Comparison of ENCODE assay signal across 11 cellular contexts in genomic region chr21:34812510-34813265, GRCh38.
DNase-seq lines count a peak whose midpoint lies in the region; ATAC-seq lines count a peak whose summit lies in the region.
"Had no signal": no experiment of that assay in that cellular context is flagged by ENCODE, and none has a peak within 500 bp of the region (broad histone marks: within the 10 kb centered on the region; RNA-seq: fewer than 3 reads in every experiment).

No MANE protein-coding gene starts in this region.

- peaks cover 76% of the 10 kb centered on the region for H3K4me1 Mint-ChIP-seq in activated naive CD8-positive, alpha-beta T cell treated with anti-CD3 and anti-CD28 coated beads, Interleukin-2, amount 50 U/mL, for 24 hours

- no peak for ATAC-seq in activated naive CD8-positive, alpha-beta T cell treated with anti-CD3 and anti-CD28 coated beads, Interleukin-2, amount 50 U/mL, for 24 hours
- no peak for ATAC-seq in stimulated activated naive CD8-positive, alpha-beta T cell treated with anti-CD3 and anti-CD28 coated beads, Interleukin-15, Interleukin-2, amounts not matched to agents 100 U/mL and 50 U/mL, for 24 hours
- no peak for ATAC-seq in HG03520 (IDR thresholded peaks at IDR 0.05; ENCODE audit: unreplicated experiment)

- no peaks in the 10 kb centered on the region for H3K9me3 Mint-ChIP-seq in activated naive CD8-positive, alpha-beta T cell treated with anti-CD3 and anti-CD28 coated beads, Interleukin-2, amount 50 U/mL, for 24 hours
- H3K9me3 Mint-ChIP-seq: neural crest cell had no signal

- H3K27ac Mint-ChIP-seq in activated naive CD8-positive, alpha-beta T cell treated with anti-CD3 and anti-CD28 coated beads, Interleukin-2, amount 50 U/mL, for 24 hours, result peak overlapping the region; percentile 55

- no peaks in the 10 kb centered on the region for H3K27me3 Mint-ChIP-seq in activated naive CD8-positive, alpha-beta T cell treated with anti-CD3 and anti-CD28 coated beads, Interleukin-2, amount 50 U/mL, for 24 hours

- DNase-seq in AG20443 (ENCODE audit: low spot score), result peak; percentile 54
- DNase-seq in HT1080 (ENCODE audit: low read depth), result peak; percentile 90
- no peak for DNase-seq in activated naive CD8-positive, alpha-beta T cell treated with anti-CD3 and anti-CD28 coated beads, Interleukin-2, amount 50 U/mL, for 24 hours
- peak; percentile 68 for DNase-seq in kidney glomerular epithelial cell (lab: John Stamatoyannopoulos, UW)
- no peak for DNase-seq in cortex of kidney (lab: John Stamatoyannopoulos, UW)
- DNase-seq in stimulated activated naive CD8-positive, alpha-beta T cell treated with anti-CD3 and anti-CD28 coated beads, Interleukin-15, Interleukin-2, amounts not matched to agents 100 U/mL and 50 U/mL, for 24 hours, result no peak
- DNase-seq in hypothalamus (lab: John Stamatoyannopoulos, UW), result no peak
- DNase-seq: glutamatergic neuron, NCI-H2171 had no signal

- no peak overlapping the region for H3K4me3 Mint-ChIP-seq in activated naive CD8-positive, alpha-beta T cell treated with anti-CD3 and anti-CD28 coated beads, Interleukin-2, amount 50 U/mL, for 24 hours
- H3K4me3 Mint-ChIP-seq: neural crest cell had no signal

- peaks cover 53% of the 10 kb centered on the region for H3K36me3 Mint-ChIP-seq in activated naive CD8-positive, alpha-beta T cell treated with anti-CD3 and anti-CD28 coated beads, Interleukin-2, amount 50 U/mL, for 24 hours (ENCODE audit: low read depth)

Comparison
In these comparisons a context has a peak if more than half of its experiments do, and no peak if none do; other contexts are left out.
1. DNase-seq: peak in AG20443 (single experiment), HT1080 (single experiment) and kidney glomerular epithelial cell (single experiment); none in activated naive CD8-positive, alpha-beta T cell treated with anti-CD3 and anti-CD28 coated beads, Interleukin-2, amount 50 U/mL, for 24 hours (single experiment), cortex of kidney (single experiment), stimulated activated naive CD8-positive, alpha-beta T cell treated with anti-CD3 and anti-CD28 coated beads, Interleukin-15, Interleukin-2, amounts not matched to agents 100 U/mL and 50 U/mL, for 24 hours (single experiment) and hypothalamus (0 of 51).